ENCODE assay signal across 13 cellular contexts in the genomic region with DNA sequence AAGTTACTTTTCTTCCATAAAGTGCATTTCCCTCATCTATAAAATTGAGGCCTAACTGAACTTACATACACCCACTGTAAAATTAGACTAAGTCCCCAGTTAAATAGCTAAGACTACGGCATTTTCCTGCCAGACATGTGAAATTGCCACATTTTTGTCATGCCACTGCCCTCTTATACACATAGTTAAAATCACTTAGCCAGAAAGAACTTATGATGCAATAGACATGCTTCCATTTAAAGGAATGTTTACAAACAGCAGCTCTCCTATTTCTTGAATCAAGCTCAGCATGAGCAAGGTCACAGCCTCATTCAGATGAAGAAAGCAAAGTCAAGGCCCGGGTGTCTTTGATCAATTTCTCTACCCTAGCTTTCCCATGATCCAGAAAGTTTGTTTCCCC.
DNase-seq lines count a peak whose midpoint lies in the region; ATAC-seq, FAIRE-seq and TF ChIP-seq lines count a peak whose summit lies in the region.
"Had no signal": no experiment of that assay in that cellular context is flagged by ENCODE, and none has a peak within 500 bp of the region (broad histone marks: within the 10 kb centered on the region; RNA-seq: fewer than 3 reads in every experiment).

No MANE protein-coding gene starts in this region.

- BruUV-seq in K562 (replicated peaks; lab: Mats Ljungman, UMichigan), result no TSS peak

- no peaks in the 10 kb centered on the region for H3K9me1 ChIP-seq in K562 (ENCODE audit: control insufficient read depth, insufficient read depth, low read length)

- H4K20me1 ChIP-seq in GM23248 (ENCODE audit: insufficient read depth) (no peaks in the 10 kb centered on the region), K562 (replicated peaks; ENCODE audit: control insufficient read depth, insufficient read depth, low read length) (no peaks in the 10 kb centered on the region)

- H3K36me3 ChIP-seq in GM23248 (ENCODE audit: low read depth) (no peaks in the 10 kb centered on the region), K562 (ENCODE audit: control insufficient read depth, insufficient read depth, low read length) (no peaks in the 10 kb centered on the region), colonic mucosa (no peaks in the 10 kb centered on the region)
- H3K36me3 ChIP-seq: HAP-1 had no signal

- H3K27me3 ChIP-seq in GM23248 (replicated peaks; ENCODE audit: insufficient read depth) (no peaks in the 10 kb centered on the region), K562 (ENCODE audit: control insufficient read depth in 2 of 2, insufficient read depth in 2 of 2, low read length in 2 of 2) (no peaks in the 10 kb centered on the region), colonic mucosa (no peaks in the 10 kb centered on the region)

- peak overlapping the region; percentile 16; the same call in 1 of the 2 replicates for H3K27ac ChIP-seq in GM23248
- no peak overlapping the region for H3K27ac ChIP-seq in K562 (ENCODE audit: extremely low read depth, low read depth, low read length)
- no peak overlapping the region for H3K27ac ChIP-seq in colonic mucosa
- no peak overlapping the region for H3K27ac ChIP-seq in caudate nucleus (ENCODE audit: low read depth, low read length)

- TF ChIP-seq POLR2A in K562 (conservative IDR thresholded peaks at IDR 0.05), result no peak

- POLR2A ChIA-PET in K562 (lab: Yijun Ruan, JAX), result interaction anchor here (1.2 kb wide), 1 partner anchor 15 kb away, joined by 4 read pairs; no protein-coding TSS in a partner anchor

- 42 to 48% methylated on average over 2 of the region's 2 CpGs for WGBS in GM23248 (ENCODE audit: low coverage in 1 of 2, low lambda C conversion rate in 2 of 2, missing lambda C conversion rate in 2 of 2), 2 experiments
- WGBS in K562 (ENCODE audit: insufficient coverage, low coverage, missing lambda C conversion rate), result 86% methylated on average over 2 of the region's 2 CpGs

- 0 out of 2 replicates have a peak, but pooled peaks cover 9% of the 10 kb centered on the region for H3F3A ChIP-seq in GM23248 (ENCODE audit: insufficient read depth)

- no peaks in the 10 kb centered on the region for H3K9me2 ChIP-seq in GM23248 (ENCODE audit: insufficient read depth)

- H3K79me2 ChIP-seq in GM23248 (ENCODE audit: insufficient read depth), result no peaks in the 10 kb centered on the region
- H3K79me2 ChIP-seq in K562 (ENCODE audit: control insufficient read depth, insufficient read depth, low read length), result no peaks in the 10 kb centered on the region; the same call in 2 of the 3 replicates

- ATAC-seq in K562, result no peak
- ATAC-seq in stimulated activated naive CD8-positive, alpha-beta T cell treated with anti-CD3 and anti-CD28 coated beads, Interleukin-15, Interleukin-2, amounts not matched to agents 100 U/mL and 50 U/mL, for 24 hours, result no peak

- intact Hi-C loops in K562 (cut with micrococcal nuclease) (no loop called here), colonic mucosa (cut with DNase I) (no loop called here)

- H3K4me3 ChIP-seq in GM23248 (no peak overlapping the region), K562 (no peak overlapping the region), colonic mucosa (no peak overlapping the region)
- H3K4me3 ChIP-seq: HAP-1 had no signal

- TF ChIP-seq RAD21 in K562 (CRISPR knock-in tag; conservative IDR thresholded peaks at IDR 0.05 in 1 of 2, IDR thresholded peaks at IDR 0.05 in 1 of 2), result no peak

- no peak overlapping the region for H3K4me2 ChIP-seq in GM23248 (ENCODE audit: unreplicated experiment)
- no peak overlapping the region for H3K4me2 ChIP-seq in K562 (ENCODE audit: insufficient read depth, low read length)

- H3K9me3 ChIP-seq in GM23248 (ENCODE audit: low read depth) (no peaks in the 10 kb centered on the region), K562 (replicated peaks; ENCODE audit: control insufficient read depth, insufficient read depth, low read depth, low read length) (no peaks in the 10 kb centered on the region), colonic mucosa (no peaks in the 10 kb centered on the region)
- H3K9me3 ChIP-seq: Caco-2, HAP-1 had no signal

- TF ChIP-seq CTCF in K562 (IDR thresholded peaks at IDR 0.05 in 2 of 3, conservative IDR thresholded peaks at IDR 0.05 in 1 of 3; ENCODE audit: insufficient read depth in 2 of 3, low read depth in 1 of 3, low read length in 3 of 3), result no peak
- TF ChIP-seq CTCF in colonic mucosa (IDR thresholded peaks at IDR 0.05), result no peak

- H2AFZ ChIP-seq in GM23248 (0 out of 2 replicates have a peak overlapping the region, but pooled peaks have one; percentile 27), K562 (ENCODE audit: low read depth, low read length) (no peak overlapping the region)

- no peak for FAIRE-seq in K562 (lab: Jason Lieb, UNC)
- FAIRE-seq: kidney had no signal

- in situ Hi-C loops in GM23248 (cut with MboI), result no loop called here
- in situ Hi-C loops in K562 (cut with MboI), result no loop called here

- TF ChIP-seq EP300 in K562 (IDR thresholded peaks at IDR 0.05; ENCODE audit: low read length), result no peak

- CTCF ChIA-PET in K562 (lab: Yijun Ruan, JAX; ENCODE audit: low intra/inter-chr PET ratio), result no interaction called here

- peaks cover 26% of the 10 kb centered on the region for H3K4me1 ChIP-seq in GM23248 (ENCODE audit: insufficient read depth)
- no peaks in the 10 kb centered on the region for H3K4me1 ChIP-seq in K562 (replicated peaks in 1 of 2; ENCODE audit: control insufficient read depth in 2 of 2, insufficient read depth in 2 of 2, low read length in 2 of 2)
- H3K4me1 ChIP-seq in colonic mucosa, result no peaks in the 10 kb centered on the region
- H3K4me1 ChIP-seq: HAP-1 had no signal

- DNase-seq in GM23248 (peak; percentile 61), K562 (ENCODE audit: extremely low read depth in 1 of 4, low spot score in 3 of 4) (no peak), iris pigment epithelial cell (ENCODE audit: low read depth) (peak; percentile 89), smooth muscle cell of the brain vasculature (ENCODE audit: low read depth, low spot score) (peak; percentile 15), colonic mucosa (no peak), caudate nucleus (lab: John Stamatoyannopoulos, UW) (no peak), middle frontal gyrus (ENCODE audit: extremely low spot score, low spot score) (no peak)
- no peak for DNase-seq in stimulated activated naive CD8-positive, alpha-beta T cell treated with anti-CD3 and anti-CD28 coated beads, Interleukin-15, Interleukin-2, amounts not matched to agents 100 U/mL and 50 U/mL, for 24 hours
- DNase-seq: activated CD4-positive, CD25-positive, alpha-beta regulatory T cell; Caco-2; kidney; NCI-H1417 treated with DMSO at 0.1 percent for 48 hours had no signal

- H3K9ac ChIP-seq in GM23248 (no peak overlapping the region), K562 (ENCODE audit: insufficient read depth in 1 of 2, low read depth in 2 of 2, low read length in 2 of 2) (no peak overlapping the region), colonic mucosa (ENCODE audit: low read depth in 2 of 2, low read length in 2 of 2) (no peak overlapping the region)

TF ChIP-seq in K562, 482 proteins besides CTCF, POLR2A, EP300 and RAD21:
- TF ChIP-seq CEBPB (tag; IDR thresholded peaks at IDR 0.05) (peak; percentile 75), HNRNPH1 (optimal IDR thresholded peaks at IDR 0.05; ENCODE audit: low read depth, low read length) (no peak), CEBPG (CRISPR knock-in tag; IDR thresholded peaks at IDR 0.05) (peak; percentile 34; the same call in 1 of the 2 replicates), CEBPG (tag; conservative IDR thresholded peaks at IDR 0.05 in 1 of 2, IDR thresholded peaks at IDR 0.05 in 1 of 2) (peak; percentile 85 to 87)
- TF ChIP-seq, protein P1, sequence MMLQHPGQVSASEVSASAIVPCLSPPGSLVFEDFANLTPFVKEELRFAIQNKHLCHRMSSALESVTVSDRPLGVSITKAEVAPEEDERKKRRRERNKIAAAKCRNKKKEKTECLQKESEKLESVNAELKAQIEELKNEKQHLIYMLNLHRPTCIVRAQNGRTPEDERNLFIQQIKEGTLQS (IDR thresholded peaks at IDR 0.05), result peak; percentile 64
- TF ChIP-seq, protein P1 (CRISPR knock-in tag; conservative IDR thresholded peaks at IDR 0.05), result no peak

Comparison
In these comparisons a context has a peak if more than half of its experiments do, and no peak if none do; other contexts are left out.
1. DNase-seq: peak in GM23248 (single experiment), iris pigment epithelial cell (single experiment) and smooth muscle cell of the brain vasculature (single experiment); none in K562 (0 of 4), colonic mucosa (single experiment), caudate nucleus (0 of 61), middle frontal gyrus (single experiment) and stimulated activated naive CD8-positive, alpha-beta T cell treated with anti-CD3 and anti-CD28 coated beads, Interleukin-15, Interleukin-2, amounts not matched to agents 100 U/mL and 50 U/mL, for 24 hours (single experiment).